9 cellular contexts compared by ENCODE assay signal in genomic region chr5:142798099-142798768, GRCh38. TPM values are rescaled to one million over a fixed set of nuclear protein-coding genes. Genes with fewer than 3 reads are reported as not detected.
DNase-seq lines count a peak whose midpoint lies in the region; ATAC-seq and TF ChIP-seq lines count a peak whose summit lies in the region.
"Had no signal": no experiment of that assay in that cellular context is flagged by ENCODE, and none has a peak within 500 bp of the region (broad histone marks: within the 10 kb centered on the region; RNA-seq: fewer than 3 reads in every experiment).

No MANE protein-coding gene starts in this region.

- H3K4me3 Mint-ChIP-seq in GM23338: no peak overlapping the region
- peak overlapping the region; percentile 40 for H3K4me3 Mint-ChIP-seq in activated CD4-positive, alpha-beta memory T cell treated with anti-CD3 and anti-CD28 coated beads, Interleukin-2, amount 10 ng/mL, durations not matched to agents 7 days and 5 days

- intact Hi-C loops in posterior vena cava (cut with DNase I): no loop called here
- intact Hi-C loops in esophagus muscularis mucosa (cut with DNase I): no loop called here

- no peaks in the 10 kb centered on the region for H3K9me2 ChIP-seq in GM23338 (ENCODE audit: insufficient read depth)

- peaks cover 32% of the 10 kb centered on the region for H4K20me1 ChIP-seq in GM23338 (replicated peaks; ENCODE audit: insufficient read depth)

- H3K36me3 ChIP-seq in GM23338 (ENCODE audit: insufficient read depth): no peaks in the 10 kb centered on the region
- no peaks in the 10 kb centered on the region for H3K36me3 ChIP-seq in esophagus muscularis mucosa
- H3K36me3 ChIP-seq: SJCRH30 had no signal

- H3K27ac Mint-ChIP-seq in GM23338: no peak overlapping the region
- peak overlapping the region; percentile 77 for H3K27ac Mint-ChIP-seq in activated CD4-positive, alpha-beta memory T cell treated with anti-CD3 and anti-CD28 coated beads, Interleukin-2, amount 10 ng/mL, durations not matched to agents 7 days and 5 days

- no peaks in the 10 kb centered on the region for H3K9me3 ChIP-seq in esophagus muscularis mucosa
- H3K9me3 ChIP-seq: SJCRH30 had no signal

- peaks cover 65% of the 10 kb centered on the region for H3K79me2 ChIP-seq in GM23338 (replicated peaks; ENCODE audit: insufficient read depth)

- ATAC-seq in GM23338: no peak

- no peak for TF ChIP-seq EP300 in esophagus muscularis mucosa (IDR thresholded peaks at IDR 0.05)

- H3K4me3 ChIP-seq in GM23338 (no peak overlapping the region), esophagus muscularis mucosa (no peak overlapping the region)
- H3K4me3 ChIP-seq: SJCRH30 had no signal

- DNase-seq in AML-193 (lab: John Stamatoyannopoulos, UW) (peak; percentile 99), GM23338 (ENCODE audit: low spot score) (no peak), medulla oblongata (ENCODE audit: extremely low spot score) (peak; percentile 87), posterior vena cava (ENCODE audit: low spot score) (no peak), NCI-H2196 (lab: John Stamatoyannopoulos, UW; ENCODE audit: unreplicated experiment) (no peak), SW 1271 (lab: John Stamatoyannopoulos, UW) (no peak), esophagus muscularis mucosa (ENCODE audit: extremely low spot score) (no peak)
- DNase-seq in activated CD4-positive, alpha-beta memory T cell treated with anti-CD3 and anti-CD28 coated beads, Interleukin-2, amount 10 ng/mL, durations not matched to agents 7 days and 5 days: peak; percentile 47
- DNase-seq: SJCRH30 had no signal

- WGBS in esophagus muscularis mucosa: 74% methylated on average over 4 of the region's 4 CpGs

- no peak for TF ChIP-seq POLR2A in esophagus muscularis mucosa (IDR thresholded peaks at IDR 0.05; ENCODE audit: low read depth)

- 0 out of 2 replicates have a peak overlapping the region, but pooled peaks have one; percentile 6 for H3K4me2 ChIP-seq in GM23338

- CTCF ChIA-PET in activated CD4-positive, alpha-beta memory T cell treated with anti-CD3 and anti-CD28 coated beads, Interleukin-2, amount 10 ng/mL, durations not matched to agents 7 days and 5 days (lab: Charles Lee): interaction anchor here (0.8 to 2.5 kb wide), 7 partner anchors 14 to 100 kb away, joined by 3 to 9 read pairs (median 4); partner anchors contain the start of gene ARHGAP26

- H3K27me3 ChIP-seq in GM23338 (ENCODE audit: insufficient read depth): no peaks in the 10 kb centered on the region
- H3K27me3 ChIP-seq in esophagus muscularis mucosa: no peaks in the 10 kb centered on the region
- H3K27me3 ChIP-seq: SJCRH30 had no signal

- no peaks in the 10 kb centered on the region for H3K9me3 Mint-ChIP-seq in GM23338
- H3K9me3 Mint-ChIP-seq in activated CD4-positive, alpha-beta memory T cell treated with anti-CD3 and anti-CD28 coated beads, Interleukin-2, amount 10 ng/mL, durations not matched to agents 7 days and 5 days: no peaks in the 10 kb centered on the region

- TF ChIP-seq CTCF in GM23338 (conservative IDR thresholded peaks at IDR 0.05; ENCODE audit: low read depth in 2 of 2): no peak
- TF ChIP-seq CTCF in esophagus muscularis mucosa (IDR thresholded peaks at IDR 0.05): no peak

- H3K36me3 Mint-ChIP-seq in GM23338 (ENCODE audit: low read depth): no peaks in the 10 kb centered on the region
- H3K36me3 Mint-ChIP-seq in activated CD4-positive, alpha-beta memory T cell treated with anti-CD3 and anti-CD28 coated beads, Interleukin-2, amount 10 ng/mL, durations not matched to agents 7 days and 5 days (ENCODE audit: low read depth): peaks cover 6% of the 10 kb centered on the region

- peaks cover 18% of the 10 kb centered on the region for H3K4me1 ChIP-seq in GM23338 (ENCODE audit: insufficient read depth)
- peaks cover 19 to 37% (median 26%) of the 10 kb centered on the region in 4 donors for H3K4me1 ChIP-seq in esophagus muscularis mucosa
- H3K4me1 ChIP-seq: SJCRH30 had no signal

- H3F3A ChIP-seq in GM23338 (replicated peaks; ENCODE audit: low read depth): no peaks in the 10 kb centered on the region; the same call in 1 of the 2 replicates

- H3K4me1 Mint-ChIP-seq in GM23338: peaks cover 34% of the 10 kb centered on the region
- peaks cover 72% of the 10 kb centered on the region for H3K4me1 Mint-ChIP-seq in activated CD4-positive, alpha-beta memory T cell treated with anti-CD3 and anti-CD28 coated beads, Interleukin-2, amount 10 ng/mL, durations not matched to agents 7 days and 5 days

- no peak overlapping the region for H3K27ac ChIP-seq in GM23338 (ENCODE audit: low read depth)
- H3K27ac ChIP-seq in esophagus muscularis mucosa (replicated peaks in 1 of 4): peak overlapping the region in 2 of 4 donors; percentile 25 to 30
- H3K27ac ChIP-seq: SJCRH30 had no signal

- no peaks in the 10 kb centered on the region for H3K27me3 Mint-ChIP-seq in GM23338 (ENCODE audit: insufficient read depth, low read depth, poor library complexity)
- no peaks in the 10 kb centered on the region for H3K27me3 Mint-ChIP-seq in activated CD4-positive, alpha-beta memory T cell treated with anti-CD3 and anti-CD28 coated beads, Interleukin-2, amount 10 ng/mL, durations not matched to agents 7 days and 5 days

- POLR2A ChIA-PET in activated CD4-positive, alpha-beta memory T cell treated with anti-CD3 and anti-CD28 coated beads, Interleukin-2, amount 10 ng/mL, durations not matched to agents 7 days and 5 days (lab: Charles Lee): interaction anchor here (0.9 to 4.7 kb wide), 7 partner anchors 11 to 65 kb away, joined by 3 to 43 read pairs (median 4); partner anchors contain the start of gene ARHGAP26

- no peak overlapping the region for H2AFZ ChIP-seq in GM23338

TF ChIP-seq in GM23338, 12 proteins besides CTCF, POLR2A, EP300 and RAD21 (continues in another document):
- TF ChIP-seq ETS1 (IDR thresholded peaks at IDR 0.05) (no peak), ZNF331 (CRISPR knock-in tag; IDR thresholded peaks at IDR 0.05; ENCODE audit: low read depth) (no peak), EZH2phosphoT487 (IDR thresholded peaks at IDR 0.05; ENCODE audit: unreplicated experiment) (no peak), EZH2 (IDR thresholded peaks at IDR 0.05; ENCODE audit: low read depth, unreplicated experiment) (no peak), STAT1 (IDR thresholded peaks at IDR 0.05; ENCODE audit: unreplicated experiment) (no peak), REST (IDR thresholded peaks at IDR 0.05; ENCODE audit: unreplicated experiment) (no peak), ZNF114 (CRISPR knock-in tag; IDR thresholded peaks at IDR 0.05) (no peak), POLR2AphosphoS5 (IDR thresholded peaks at IDR 0.05; ENCODE audit: low read depth) (no peak)

RNA-seq across cellular contexts. Expression of gene ARHGAP26, which starts 28.1 kb away (rescaled TPM):
- 11.0 and 16.8 TPM in 2 replicates for total RNA-seq in GM23338 (2014; rRNA removed; shearing (Covaris generic))
- 9.5 and 10.5 TPM in 2 replicates for polyA plus RNA-seq in GM23338 (2016; fragmentation: Nextera tagmentation; extraction: Ambion mirVana)
- 10 to 100 TPM; 14.8 to 17.1 TPM for total RNA-seq in activated CD4-positive, alpha-beta memory T cell treated with anti-CD3 and anti-CD28 coated beads, Interleukin-2, amount 10 ng/mL, durations not matched to agents 7 days and 5 days
- total RNA-seq in posterior vena cava (10 to 100 TPM; 31.8 to 39.5 TPM), esophagus muscularis mucosa (10 to 100 TPM; 22.3 to 40.7 (median 28.2) TPM)

Comparison
In these comparisons a context has a peak if more than half of its experiments do, and no peak if none do; other contexts are left out.
1. DNase-seq: peak in AML-193 (2 of 2), activated CD4-positive, alpha-beta memory T cell treated with anti-CD3 and anti-CD28 coated beads, Interleukin-2, amount 10 ng/mL, durations not matched to agents 7 days and 5 days (single experiment) and medulla oblongata (single experiment); none in GM23338 (single experiment), posterior vena cava (single experiment), NCI-H2196 (single experiment), SW 1271 (0 of 2) and esophagus muscularis mucosa (single experiment).